Comparison of ENCODE assay signal across 7 cellular contexts in genomic region chr3:56784452-56785001, GRCh38. TPM values are rescaled to one million over a fixed set of nuclear protein-coding genes. Genes with fewer than 3 reads are reported as not detected.
DNase-seq lines count a peak whose midpoint lies in the region; ATAC-seq and TF ChIP-seq lines count a peak whose summit lies in the region.

No MANE protein-coding gene starts in this region.

- POLR2A ChIA-PET in HEK293 (lab: Yijun Ruan, JAX) = no interaction called here
- POLR2A ChIA-PET in activated CD8-positive, alpha-beta T cell treated with anti-CD3 and anti-CD28 coated beads for 36 hours (lab: Charles Lee) = interaction anchor here (1.0 to 3.5 kb wide), 10 partner anchors 10 to 80 kb away, joined by 3 to 25 read pairs (median 6); partner anchors contain the start of gene ARHGEF3

- intact Hi-C loops in activated CD8-positive, alpha-beta T cell treated with anti-CD3 and anti-CD28 coated beads for 36 hours (cut with micrococcal nuclease) = loop anchor here (5.0 kb wide), 1 partner anchor 32 kb away; no protein-coding TSS in a partner anchor
- intact Hi-C loops in left lung (cut with DNase I) = no loop called here

- H3K4me1 ChIP-seq in HEK293 (ENCODE audit: control insufficient read depth, insufficient read depth, low read length) (peaks cover 24% of the 10 kb centered on the region), left lung (peaks cover 29 to 98% of the 10 kb centered on the region in 2 donors)

- H3K4me1 Mint-ChIP-seq in activated CD8-positive, alpha-beta T cell treated with anti-CD3 and anti-CD28 coated beads for 36 hours (ENCODE audit: low read depth) = peaks cover 97% of the 10 kb centered on the region
- H3K4me1 Mint-ChIP-seq in stimulated activated memory B cell treated with anti-CD40 and anti-IgM and Interleukin-4, amounts not matched to agents 10 μg/mL and 1 μg/mL and 100 μg/mL, for 72 hours = peaks cover 47% of the 10 kb centered on the region

- H3K9me3 ChIP-seq in HEK293 (ENCODE audit: control insufficient read depth, insufficient read depth, low read depth, low read length) (no peaks in the 10 kb centered on the region), left lung (no peaks in the 10 kb centered on the region)

- no peak for DNase-seq in activated CD8-positive, alpha-beta T cell treated with anti-CD3 and anti-CD28 coated beads for 36 hours
- no peak for DNase-seq in left lung
- no peak for DNase-seq in KBM-7

- H3K27ac ChIP-seq in HEK293 (ENCODE audit: extremely low read depth, low read depth, low read length) = peak overlapping the region; percentile 88
- peak overlapping the region; percentile 80 to 93 for H3K27ac ChIP-seq in left lung

- peaks cover 3% of the 10 kb centered on the region for H3K9me3 Mint-ChIP-seq in activated CD8-positive, alpha-beta T cell treated with anti-CD3 and anti-CD28 coated beads for 36 hours
- no peaks in the 10 kb centered on the region for H3K9me3 Mint-ChIP-seq in stimulated activated memory B cell treated with anti-CD40 and anti-IgM and Interleukin-4, amounts not matched to agents 10 μg/mL and 1 μg/mL and 100 μg/mL, for 72 hours

- H3K4me3 ChIP-seq in HEK293 (ENCODE audit: low read depth, low read length) (no peak overlapping the region), left lung (no peak overlapping the region)

- H3K27me3 ChIP-seq in left lung = no peaks in the 10 kb centered on the region

- ATAC-seq in activated CD8-positive, alpha-beta T cell treated with anti-CD3 and anti-CD28 coated beads for 36 hours = no peak
- ATAC-seq in left lung = peak; percentile 2
- no peak for ATAC-seq in stimulated activated memory B cell treated with anti-CD40 and anti-IgM and Interleukin-4, amounts not matched to agents 10 μg/mL and 1 μg/mL and 100 μg/mL, for 72 hours
- no peak for ATAC-seq in GM19452 (IDR thresholded peaks at IDR 0.05; ENCODE audit: unreplicated experiment)
- ATAC-seq in HG03457 (IDR thresholded peaks at IDR 0.05; ENCODE audit: unreplicated experiment) = no peak

- H3K27ac Mint-ChIP-seq in activated CD8-positive, alpha-beta T cell treated with anti-CD3 and anti-CD28 coated beads for 36 hours = peak overlapping the region; percentile 92
- H3K27ac Mint-ChIP-seq in stimulated activated memory B cell treated with anti-CD40 and anti-IgM and Interleukin-4, amounts not matched to agents 10 μg/mL and 1 μg/mL and 100 μg/mL, for 72 hours = peak overlapping the region; percentile 81

- TF ChIP-seq CTCF in HEK293 (tag by site-specific recombination; IDR thresholded peaks at IDR 0.05) = no peak
- TF ChIP-seq CTCF in activated CD8-positive, alpha-beta T cell treated with anti-CD3 and anti-CD28 coated beads for 36 hours (IDR thresholded peaks at IDR 0.05) = no peak
- no peak for TF ChIP-seq CTCF in left lung (IDR thresholded peaks at IDR 0.05)

- H3K27me3 Mint-ChIP-seq in activated CD8-positive, alpha-beta T cell treated with anti-CD3 and anti-CD28 coated beads for 36 hours = no peaks in the 10 kb centered on the region
- H3K27me3 Mint-ChIP-seq in stimulated activated memory B cell treated with anti-CD40 and anti-IgM and Interleukin-4, amounts not matched to agents 10 μg/mL and 1 μg/mL and 100 μg/mL, for 72 hours = no peaks in the 10 kb centered on the region

- H3K36me3 ChIP-seq in HEK293 (ENCODE audit: control insufficient read depth in 2 of 2, insufficient read depth in 1 of 2, low read length in 2 of 2) = no peaks in the 10 kb centered on the region
- no peaks in the 10 kb centered on the region for H3K36me3 ChIP-seq in left lung

- peaks cover 61% of the 10 kb centered on the region for H3K36me3 Mint-ChIP-seq in activated CD8-positive, alpha-beta T cell treated with anti-CD3 and anti-CD28 coated beads for 36 hours (ENCODE audit: low read depth)
- H3K36me3 Mint-ChIP-seq in stimulated activated memory B cell treated with anti-CD40 and anti-IgM and Interleukin-4, amounts not matched to agents 10 μg/mL and 1 μg/mL and 100 μg/mL, for 72 hours = peaks cover 5% of the 10 kb centered on the region

- in situ Hi-C loops in KBM-7 (cut with MboI; ENCODE audit: low pct_unique_long_range_greater_than_20kb, low sequenced_read_pairs) = no loop called here

- CTCF ChIA-PET in HEK293 (lab: Yijun Ruan, JAX) = interaction anchor here (1.0 to 2.2 kb wide), 2 partner anchors 14 to 15 kb away, joined by 5 to 13 read pairs; no protein-coding TSS in a partner anchor
- CTCF ChIA-PET in activated CD8-positive, alpha-beta T cell treated with anti-CD3 and anti-CD28 coated beads for 36 hours (lab: Charles Lee) = interaction anchor here (1.0 to 15.2 kb wide), 6 partner anchors 9 to 205 kb away, joined by 3 to 212 read pairs (median 4); partner anchors contain the start of gene ARHGEF3

- peak overlapping the region; percentile 70 for H3K4me3 Mint-ChIP-seq in activated CD8-positive, alpha-beta T cell treated with anti-CD3 and anti-CD28 coated beads for 36 hours
- H3K4me3 Mint-ChIP-seq in stimulated activated memory B cell treated with anti-CD40 and anti-IgM and Interleukin-4, amounts not matched to agents 10 μg/mL and 1 μg/mL and 100 μg/mL, for 72 hours = no peak overlapping the region

TF ChIP-seq in HEK293, 187 proteins besides CTCF, POLR2A, EP300 and RAD21:
- TF ChIP-seq ZNF112 (tag by site-specific recombination; IDR thresholded peaks at IDR 0.05) = no peak
- no peak for TF ChIP-seq KLF17 (tag by site-specific recombination; IDR thresholded peaks at IDR 0.05)
- TF ChIP-seq ZNF341 (tag by site-specific recombination; IDR thresholded peaks at IDR 0.05; ENCODE audit: low read depth) = no peak
- TF ChIP-seq ZNF544 (tag by site-specific recombination; IDR thresholded peaks at IDR 0.05) = no peak
- no peak for TF ChIP-seq ZBTB10 (tag by site-specific recombination; IDR thresholded peaks at IDR 0.05)
- TF ChIP-seq GLIS2 (tag by site-specific recombination; IDR thresholded peaks at IDR 0.05) = no peak
- TF ChIP-seq GLI4 (tag by site-specific recombination; IDR thresholded peaks at IDR 0.05) = no peak
- TF ChIP-seq PRDM6 (tag by site-specific recombination; IDR thresholded peaks at IDR 0.05) = no peak
- TF ChIP-seq ZBTB44 (tag by site-specific recombination; IDR thresholded peaks at IDR 0.05) = no peak
- TF ChIP-seq ZSCAN16 (tag by site-specific recombination; IDR thresholded peaks at IDR 0.05) = no peak
- TF ChIP-seq ZNF16 (tag by site-specific recombination; IDR thresholded peaks at IDR 0.05; ENCODE audit: low read depth) = no peak
- no peak for TF ChIP-seq ZNF221 (tag by site-specific recombination; IDR thresholded peaks at IDR 0.05; ENCODE audit: borderline replicate concordance)
- no peak for TF ChIP-seq ZNF560 (tag by site-specific recombination; IDR thresholded peaks at IDR 0.05; ENCODE audit: borderline replicate concordance)

RNA-seq across cellular contexts. Expression of gene ARHGEF3, which starts 17.2 kb away (rescaled TPM):
- 10 to 100 TPM; 63.0 to 66.5 TPM for total RNA-seq in activated CD8-positive, alpha-beta T cell treated with anti-CD3 and anti-CD28 coated beads for 36 hours
- 10 to 100 TPM; 24.1 to 34.1 TPM for total RNA-seq in left lung
